8 cellular contexts compared by ENCODE assay signal in the genomic region with DNA sequence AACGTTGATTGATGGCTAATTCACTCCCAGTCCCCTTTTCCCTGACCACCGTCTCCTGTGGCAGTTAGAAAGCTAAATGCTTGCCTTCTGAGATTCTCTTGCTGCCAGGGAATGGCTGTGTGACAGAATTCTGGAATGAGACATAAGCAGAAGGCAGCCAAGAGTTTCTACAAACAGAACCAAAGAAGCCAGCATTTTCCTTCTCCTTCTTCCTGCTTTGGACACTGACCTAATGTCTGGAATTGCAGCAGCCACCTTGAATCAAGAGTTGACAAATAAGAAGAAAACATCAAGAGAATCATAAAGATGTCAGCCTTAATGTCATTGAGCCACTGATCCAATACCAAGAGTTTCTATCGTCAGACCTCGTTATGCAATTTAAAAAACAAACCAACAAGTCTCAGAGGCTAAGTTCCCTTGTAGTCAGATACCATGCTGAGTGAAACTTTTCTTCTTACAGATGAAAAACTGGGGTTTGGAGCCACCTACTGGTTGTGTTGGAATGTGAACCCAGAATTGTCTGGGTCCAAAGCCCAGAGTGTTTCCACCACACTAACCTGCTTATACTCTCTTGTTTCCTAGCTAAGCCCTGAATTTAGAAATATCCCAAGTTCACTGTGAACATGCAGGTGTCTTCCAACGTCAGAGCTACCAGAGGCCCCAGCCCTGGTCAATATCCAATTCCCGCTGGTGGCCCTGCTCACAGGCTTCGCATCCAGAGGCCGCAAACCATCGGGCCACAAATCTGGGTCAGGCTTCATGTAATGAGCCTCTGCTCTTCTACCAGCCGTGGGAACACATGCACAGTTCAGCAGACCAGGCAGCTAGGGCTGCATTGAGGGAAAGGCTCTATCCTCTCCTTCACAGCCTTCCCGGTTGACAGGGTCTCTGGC. TPM values are rescaled to one million over a fixed set of nuclear protein-coding genes. Genes with fewer than 3 reads are reported as not detected.
DNase-seq lines count a peak whose midpoint lies in the region; ATAC-seq and TF ChIP-seq lines count a peak whose summit lies in the region.

No MANE protein-coding gene starts in this region.

- DNase-seq in GM04504 (ENCODE audit: low read depth) (peak; percentile 49), NCI-H2196 treated with DMSO at 0.1 percent for 48 hours (lab: John Stamatoyannopoulos, UW; ENCODE audit: unreplicated experiment) (peak; percentile 48), choroid plexus epithelial cell (ENCODE audit: low read depth) (peak; percentile 90), left lobe of liver (ENCODE audit: low spot score) (peak; percentile 49), mesenteric fat pad (ENCODE audit: low spot score) (no peak)
- DNase-seq in activated CD4-positive, CD25-positive, alpha-beta regulatory T cell treated with anti-CD3 and anti-CD28 coated beads, Interleukin-2, amount 50 U/mL, for 16 hours (ENCODE audit: low read depth, low spot score), result peak; percentile 28
- peak; percentile 38 to 39 for DNase-seq in stimulated activated CD4-positive, alpha-beta T cell treated with anti-CD3 and anti-CD28 coated beads, Interleukin-4, amount 100 ng/mL, for 4 hours

- ATAC-seq in HG02885 (IDR thresholded peaks at IDR 0.05; ENCODE audit: poor library complexity, unreplicated experiment) (peak; percentile 69), left lobe of liver (peak; percentile 95)

- TF ChIP-seq CTCF in choroid plexus epithelial cell (conservative IDR thresholded peaks at IDR 0.05; ENCODE audit: low read depth, low read length), result peak; percentile 79

- H3K4me3 ChIP-seq in choroid plexus epithelial cell (ENCODE audit: low read depth, low read length), result no peak overlapping the region

RNA-seq across cellular contexts. Expression of a gene that starts 42.5 kb away (rescaled TPM):
- total RNA-seq in left lobe of liver (0.13 TPM), mesenteric fat pad (0.16 TPM)
